In genomic region chr3:149378420-149379388, GRCh38 we compare ENCODE assay signal across 2 cellular contexts.
A peak's percentile ranks its signal among the peaks of the same experiment; 100 is the strongest.
TF ChIP-seq lines count a peak whose summit lies in the region.

No MANE protein-coding gene starts in this region.

TF ChIP-seq in Ishikawa, 13 proteins besides CTCF, POLR2A, EP300 and RAD21:
- TF ChIP-seq, protein P1, sequence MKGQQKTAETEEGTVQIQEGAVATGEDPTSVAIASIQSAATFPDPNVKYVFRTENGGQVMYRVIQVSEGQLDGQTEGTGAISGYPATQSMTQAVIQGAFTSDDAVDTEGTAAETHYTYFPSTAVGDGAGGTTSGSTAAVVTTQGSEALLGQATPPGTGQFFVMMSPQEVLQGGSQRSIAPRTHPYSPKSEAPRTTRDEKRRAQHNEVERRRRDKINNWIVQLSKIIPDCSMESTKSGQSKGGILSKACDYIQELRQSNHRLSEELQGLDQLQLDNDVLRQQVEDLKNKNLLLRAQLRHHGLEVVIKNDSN (IDR thresholded peaks at IDR 0.05), result no peak
- TF ChIP-seq CREB1 (IDR thresholded peaks at IDR 0.05; ENCODE audit: low read depth), result no peak
- TF ChIP-seq, protein P2, sequence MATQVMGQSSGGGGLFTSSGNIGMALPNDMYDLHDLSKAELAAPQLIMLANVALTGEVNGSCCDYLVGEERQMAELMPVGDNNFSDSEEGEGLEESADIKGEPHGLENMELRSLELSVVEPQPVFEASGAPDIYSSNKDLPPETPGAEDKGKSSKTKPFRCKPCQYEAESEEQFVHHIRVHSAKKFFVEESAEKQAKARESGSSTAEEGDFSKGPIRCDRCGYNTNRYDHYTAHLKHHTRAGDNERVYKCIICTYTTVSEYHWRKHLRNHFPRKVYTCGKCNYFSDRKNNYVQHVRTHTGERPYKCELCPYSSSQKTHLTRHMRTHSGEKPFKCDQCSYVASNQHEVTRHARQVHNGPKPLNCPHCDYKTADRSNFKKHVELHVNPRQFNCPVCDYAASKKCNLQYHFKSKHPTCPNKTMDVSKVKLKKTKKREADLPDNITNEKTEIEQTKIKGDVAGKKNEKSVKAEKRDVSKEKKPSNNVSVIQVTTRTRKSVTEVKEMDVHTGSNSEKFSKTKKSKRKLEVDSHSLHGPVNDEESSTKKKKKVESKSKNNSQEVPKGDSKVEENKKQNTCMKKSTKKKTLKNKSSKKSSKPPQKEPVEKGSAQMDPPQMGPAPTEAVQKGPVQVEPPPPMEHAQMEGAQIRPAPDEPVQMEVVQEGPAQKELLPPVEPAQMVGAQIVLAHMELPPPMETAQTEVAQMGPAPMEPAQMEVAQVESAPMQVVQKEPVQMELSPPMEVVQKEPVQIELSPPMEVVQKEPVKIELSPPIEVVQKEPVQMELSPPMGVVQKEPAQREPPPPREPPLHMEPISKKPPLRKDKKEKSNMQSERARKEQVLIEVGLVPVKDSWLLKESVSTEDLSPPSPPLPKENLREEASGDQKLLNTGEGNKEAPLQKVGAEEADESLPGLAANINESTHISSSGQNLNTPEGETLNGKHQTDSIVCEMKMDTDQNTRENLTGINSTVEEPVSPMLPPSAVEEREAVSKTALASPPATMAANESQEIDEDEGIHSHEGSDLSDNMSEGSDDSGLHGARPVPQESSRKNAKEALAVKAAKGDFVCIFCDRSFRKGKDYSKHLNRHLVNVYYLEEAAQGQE (IDR thresholded peaks at IDR 0.05; ENCODE audit: low read depth), result no peak
- TF ChIP-seq TEAD4 (IDR thresholded peaks at IDR 0.05), result no peak
- TF ChIP-seq TAF1 (IDR thresholded peaks at IDR 0.05; ENCODE audit: low read depth), result no peak
- 0 out of 2 replicates have a peak, but pooled peaks have one; percentile 10 for TF ChIP-seq NFIC (IDR thresholded peaks at IDR 0.05)
- TF ChIP-seq YY1 (IDR thresholded peaks at IDR 0.05; ENCODE audit: low read depth), result no peak
- no peak for TF ChIP-seq FOXM1 (IDR thresholded peaks at IDR 0.05; ENCODE audit: borderline replicate concordance, low read depth)

TF ChIP-seq in HepG2, 621 proteins besides CTCF, POLR2A, EP300 and RAD21 (continues in another document):
- TF ChIP-seq NFYC (CRISPR knock-in tag; IDR thresholded peaks at IDR 0.05), result no peak
- TF ChIP-seq RBAK (CRISPR knock-in tag; IDR thresholded peaks at IDR 0.05), result no peak
- TF ChIP-seq MLX (CRISPR knock-in tag; IDR thresholded peaks at IDR 0.05), result no peak
- TF ChIP-seq KLF16 (CRISPR knock-in tag; IDR thresholded peaks at IDR 0.05), result no peak
- TF ChIP-seq, protein P3, sequence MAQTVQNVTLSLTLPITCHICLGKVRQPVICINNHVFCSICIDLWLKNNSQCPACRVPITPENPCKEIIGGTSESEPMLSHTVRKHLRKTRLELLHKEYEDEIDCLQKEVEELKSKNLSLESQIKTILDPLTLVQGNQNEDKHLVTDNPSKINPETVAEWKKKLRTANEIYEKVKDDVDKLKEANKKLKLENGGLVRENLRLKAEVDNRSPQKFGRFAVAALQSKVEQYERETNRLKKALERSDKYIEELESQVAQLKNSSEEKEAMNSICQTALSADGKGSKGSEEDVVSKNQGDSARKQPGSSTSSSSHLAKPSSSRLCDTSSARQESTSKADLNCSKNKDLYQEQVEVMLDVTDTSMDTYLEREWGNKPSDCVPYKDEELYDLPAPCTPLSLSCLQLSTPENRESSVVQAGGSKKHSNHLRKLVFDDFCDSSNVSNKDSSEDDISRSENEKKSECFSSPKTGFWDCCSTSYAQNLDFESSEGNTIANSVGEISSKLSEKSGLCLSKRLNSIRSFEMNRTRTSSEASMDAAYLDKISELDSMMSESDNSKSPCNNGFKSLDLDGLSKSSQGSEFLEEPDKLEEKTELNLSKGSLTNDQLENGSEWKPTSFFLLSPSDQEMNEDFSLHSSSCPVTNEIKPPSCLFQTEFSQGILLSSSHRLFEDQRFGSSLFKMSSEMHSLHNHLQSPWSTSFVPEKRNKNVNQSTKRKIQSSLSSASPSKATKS (CRISPR knock-in tag; IDR thresholded peaks at IDR 0.05), result no peak
- no peak for TF ChIP-seq ZMYM4 (CRISPR knock-in tag; IDR thresholded peaks at IDR 0.05)
- TF ChIP-seq MTA3 (CRISPR knock-in tag; IDR thresholded peaks at IDR 0.05), result no peak
- peak; percentile 59 for TF ChIP-seq RBFOX2 (IDR thresholded peaks at IDR 0.05; ENCODE audit: low read depth, low read length)
- TF ChIP-seq ZNF766 (CRISPR knock-in tag; IDR thresholded peaks at IDR 0.05; ENCODE audit: borderline replicate concordance), result no peak
- TF ChIP-seq, protein P4, sequence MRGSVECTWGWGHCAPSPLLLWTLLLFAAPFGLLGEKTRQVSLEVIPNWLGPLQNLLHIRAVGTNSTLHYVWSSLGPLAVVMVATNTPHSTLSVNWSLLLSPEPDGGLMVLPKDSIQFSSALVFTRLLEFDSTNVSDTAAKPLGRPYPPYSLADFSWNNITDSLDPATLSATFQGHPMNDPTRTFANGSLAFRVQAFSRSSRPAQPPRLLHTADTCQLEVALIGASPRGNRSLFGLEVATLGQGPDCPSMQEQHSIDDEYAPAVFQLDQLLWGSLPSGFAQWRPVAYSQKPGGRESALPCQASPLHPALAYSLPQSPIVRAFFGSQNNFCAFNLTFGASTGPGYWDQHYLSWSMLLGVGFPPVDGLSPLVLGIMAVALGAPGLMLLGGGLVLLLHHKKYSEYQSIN (CRISPR knock-in tag; IDR thresholded peaks at IDR 0.05; ENCODE audit: borderline replicate concordance), result no peak
- TF ChIP-seq, protein P5, sequence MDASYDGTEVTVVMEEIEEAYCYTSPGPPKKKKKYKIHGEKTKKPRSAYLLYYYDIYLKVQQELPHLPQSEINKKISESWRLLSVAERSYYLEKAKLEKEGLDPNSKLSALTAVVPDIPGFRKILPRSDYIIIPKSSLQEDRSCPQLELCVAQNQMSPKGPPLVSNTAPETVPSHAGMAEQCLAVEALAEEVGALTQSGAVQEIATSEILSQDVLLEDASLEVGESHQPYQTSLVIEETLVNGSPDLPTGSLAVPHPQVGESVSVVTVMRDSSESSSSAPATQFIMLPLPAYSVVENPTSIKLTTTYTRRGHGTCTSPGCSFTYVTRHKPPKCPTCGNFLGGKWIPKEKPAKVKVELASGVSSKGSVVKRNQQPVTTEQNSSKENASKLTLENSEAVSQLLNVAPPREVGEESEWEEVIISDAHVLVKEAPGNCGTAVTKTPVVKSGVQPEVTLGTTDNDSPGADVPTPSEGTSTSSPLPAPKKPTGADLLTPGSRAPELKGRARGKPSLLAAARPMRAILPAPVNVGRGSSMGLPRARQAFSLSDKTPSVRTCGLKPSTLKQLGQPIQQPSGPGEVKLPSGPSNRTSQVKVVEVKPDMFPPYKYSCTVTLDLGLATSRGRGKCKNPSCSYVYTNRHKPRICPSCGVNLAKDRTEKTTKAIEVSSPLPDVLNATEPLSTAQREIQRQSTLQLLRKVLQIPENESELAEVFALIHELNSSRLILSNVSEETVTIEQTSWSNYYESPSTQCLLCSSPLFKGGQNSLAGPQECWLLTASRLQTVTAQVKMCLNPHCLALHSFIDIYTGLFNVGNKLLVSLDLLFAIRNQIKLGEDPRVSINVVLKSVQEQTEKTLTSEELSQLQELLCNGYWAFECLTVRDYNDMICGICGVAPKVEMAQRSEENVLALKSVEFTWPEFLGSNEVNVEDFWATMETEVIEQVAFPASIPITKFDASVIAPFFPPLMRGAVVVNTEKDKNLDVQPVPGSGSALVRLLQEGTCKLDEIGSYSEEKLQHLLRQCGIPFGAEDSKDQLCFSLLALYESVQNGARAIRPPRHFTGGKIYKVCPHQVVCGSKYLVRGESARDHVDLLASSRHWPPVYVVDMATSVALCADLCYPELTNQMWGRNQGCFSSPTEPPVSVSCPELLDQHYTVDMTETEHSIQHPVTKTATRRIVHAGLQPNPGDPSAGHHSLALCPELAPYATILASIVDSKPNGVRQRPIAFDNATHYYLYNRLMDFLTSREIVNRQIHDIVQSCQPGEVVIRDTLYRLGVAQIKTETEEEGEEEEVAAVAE (CRISPR knock-in tag; IDR thresholded peaks at IDR 0.05; ENCODE audit: borderline replicate concordance), result no peak
- no peak for TF ChIP-seq TSC22D2 (CRISPR knock-in tag; IDR thresholded peaks at IDR 0.05; ENCODE audit: borderline replicate concordance)
- no peak for TF ChIP-seq SRSF1 (optimal IDR thresholded peaks at IDR 0.05; ENCODE audit: low read depth, low read length)
- TF ChIP-seq, protein P6, sequence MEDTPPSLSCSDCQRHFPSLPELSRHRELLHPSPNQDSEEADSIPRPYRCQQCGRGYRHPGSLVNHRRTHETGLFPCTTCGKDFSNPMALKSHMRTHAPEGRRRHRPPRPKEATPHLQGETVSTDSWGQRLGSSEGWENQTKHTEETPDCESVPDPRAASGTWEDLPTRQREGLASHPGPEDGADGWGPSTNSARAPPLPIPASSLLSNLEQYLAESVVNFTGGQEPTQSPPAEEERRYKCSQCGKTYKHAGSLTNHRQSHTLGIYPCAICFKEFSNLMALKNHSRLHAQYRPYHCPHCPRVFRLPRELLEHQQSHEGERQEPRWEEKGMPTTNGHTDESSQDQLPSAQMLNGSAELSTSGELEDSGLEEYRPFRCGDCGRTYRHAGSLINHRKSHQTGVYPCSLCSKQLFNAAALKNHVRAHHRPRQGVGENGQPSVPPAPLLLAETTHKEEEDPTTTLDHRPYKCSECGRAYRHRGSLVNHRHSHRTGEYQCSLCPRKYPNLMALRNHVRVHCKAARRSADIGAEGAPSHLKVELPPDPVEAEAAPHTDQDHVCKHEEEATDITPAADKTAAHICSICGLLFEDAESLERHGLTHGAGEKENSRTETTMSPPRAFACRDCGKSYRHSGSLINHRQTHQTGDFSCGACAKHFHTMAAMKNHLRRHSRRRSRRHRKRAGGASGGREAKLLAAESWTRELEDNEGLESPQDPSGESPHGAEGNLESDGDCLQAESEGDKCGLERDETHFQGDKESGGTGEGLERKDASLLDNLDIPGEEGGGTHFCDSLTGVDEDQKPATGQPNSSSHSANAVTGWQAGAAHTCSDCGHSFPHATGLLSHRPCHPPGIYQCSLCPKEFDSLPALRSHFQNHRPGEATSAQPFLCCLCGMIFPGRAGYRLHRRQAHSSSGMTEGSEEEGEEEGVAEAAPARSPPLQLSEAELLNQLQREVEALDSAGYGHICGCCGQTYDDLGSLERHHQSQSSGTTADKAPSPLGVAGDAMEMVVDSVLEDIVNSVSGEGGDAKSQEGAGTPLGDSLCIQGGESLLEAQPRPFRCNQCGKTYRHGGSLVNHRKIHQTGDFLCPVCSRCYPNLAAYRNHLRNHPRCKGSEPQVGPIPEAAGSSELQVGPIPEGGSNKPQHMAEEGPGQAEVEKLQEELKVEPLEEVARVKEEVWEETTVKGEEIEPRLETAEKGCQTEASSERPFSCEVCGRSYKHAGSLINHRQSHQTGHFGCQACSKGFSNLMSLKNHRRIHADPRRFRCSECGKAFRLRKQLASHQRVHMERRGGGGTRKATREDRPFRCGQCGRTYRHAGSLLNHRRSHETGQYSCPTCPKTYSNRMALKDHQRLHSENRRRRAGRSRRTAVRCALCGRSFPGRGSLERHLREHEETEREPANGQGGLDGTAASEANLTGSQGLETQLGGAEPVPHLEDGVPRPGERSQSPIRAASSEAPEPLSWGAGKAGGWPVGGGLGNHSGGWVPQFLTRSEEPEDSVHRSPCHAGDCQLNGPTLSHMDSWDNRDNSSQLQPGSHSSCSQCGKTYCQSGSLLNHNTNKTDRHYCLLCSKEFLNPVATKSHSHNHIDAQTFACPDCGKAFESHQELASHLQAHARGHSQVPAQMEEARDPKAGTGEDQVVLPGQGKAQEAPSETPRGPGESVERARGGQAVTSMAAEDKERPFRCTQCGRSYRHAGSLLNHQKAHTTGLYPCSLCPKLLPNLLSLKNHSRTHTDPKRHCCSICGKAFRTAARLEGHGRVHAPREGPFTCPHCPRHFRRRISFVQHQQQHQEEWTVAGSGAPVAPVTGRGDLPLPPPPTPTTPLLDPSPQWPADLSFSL (CRISPR knock-in tag; IDR thresholded peaks at IDR 0.05), result no peak
- no peak for TF ChIP-seq ZNF746 (CRISPR knock-in tag; IDR thresholded peaks at IDR 0.05)
- TF ChIP-seq HDAC1 (CRISPR knock-in tag; IDR thresholded peaks at IDR 0.05), result 0 out of 2 replicates have a peak, but pooled peaks have one; percentile 34
- TF ChIP-seq, protein P7, sequence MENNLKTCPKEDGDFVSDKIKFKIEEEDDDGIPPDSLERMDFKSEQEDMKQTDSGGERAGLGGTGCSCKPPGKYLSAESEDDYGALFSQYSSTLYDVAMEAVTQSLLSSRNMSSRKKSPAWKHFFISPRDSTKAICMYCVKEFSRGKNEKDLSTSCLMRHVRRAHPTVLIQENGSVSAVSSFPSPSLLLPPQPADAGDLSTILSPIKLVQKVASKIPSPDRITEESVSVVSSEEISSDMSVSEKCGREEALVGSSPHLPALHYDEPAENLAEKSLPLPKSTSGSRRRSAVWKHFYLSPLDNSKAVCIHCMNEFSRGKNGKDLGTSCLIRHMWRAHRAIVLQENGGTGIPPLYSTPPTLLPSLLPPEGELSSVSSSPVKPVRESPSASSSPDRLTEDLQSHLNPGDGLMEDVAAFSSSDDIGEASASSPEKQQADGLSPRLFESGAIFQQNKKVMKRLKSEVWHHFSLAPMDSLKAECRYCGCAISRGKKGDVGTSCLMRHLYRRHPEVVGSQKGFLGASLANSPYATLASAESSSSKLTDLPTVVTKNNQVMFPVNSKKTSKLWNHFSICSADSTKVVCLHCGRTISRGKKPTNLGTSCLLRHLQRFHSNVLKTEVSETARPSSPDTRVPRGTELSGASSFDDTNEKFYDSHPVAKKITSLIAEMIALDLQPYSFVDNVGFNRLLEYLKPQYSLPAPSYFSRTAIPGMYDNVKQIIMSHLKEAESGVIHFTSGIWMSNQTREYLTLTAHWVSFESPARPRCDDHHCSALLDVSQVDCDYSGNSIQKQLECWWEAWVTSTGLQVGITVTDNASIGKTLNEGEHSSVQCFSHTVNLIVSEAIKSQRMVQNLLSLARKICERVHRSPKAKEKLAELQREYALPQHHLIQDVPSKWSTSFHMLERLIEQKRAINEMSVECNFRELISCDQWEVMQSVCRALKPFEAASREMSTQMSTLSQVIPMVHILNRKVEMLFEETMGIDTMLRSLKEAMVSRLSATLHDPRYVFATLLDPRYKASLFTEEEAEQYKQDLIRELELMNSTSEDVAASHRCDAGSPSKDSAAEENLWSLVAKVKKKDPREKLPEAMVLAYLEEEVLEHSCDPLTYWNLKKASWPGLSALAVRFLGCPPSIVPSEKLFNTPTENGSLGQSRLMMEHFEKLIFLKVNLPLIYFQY (CRISPR knock-in tag; IDR thresholded peaks at IDR 0.05; ENCODE audit: borderline replicate concordance), result no peak
- TF ChIP-seq CHD2 (IDR thresholded peaks at IDR 0.05; ENCODE audit: low read depth, low read length), result no peak
